In genomic region chr6:37500294-37500608, GRCh38 we compare ENCODE assay signal across 8 cellular contexts. TPM values are rescaled to one million over a fixed set of nuclear protein-coding genes. Genes with fewer than 3 reads are reported as not detected.
A peak's percentile ranks its signal among the peaks of the same experiment; 100 is the strongest.
DNase-seq lines count a peak whose midpoint lies in the region; ATAC-seq and TF ChIP-seq lines count a peak whose summit lies in the region.

No MANE protein-coding gene starts in this region.

- peak overlapping the region; percentile 69 for H3K4me3 ChIP-seq in BE2C (ENCODE audit: low read depth, low read length)
- peak overlapping the region; percentile 89 for H3K4me3 ChIP-seq in Karpas-422 (ENCODE audit: low read length)
- H3K4me3 ChIP-seq in coronary artery = peak overlapping the region; percentile 83
- peak overlapping the region in 1 of 2 donors; percentile 51 for H3K4me3 ChIP-seq in body of pancreas

- no peak for TF ChIP-seq CTCF in BE2C (IDR thresholded peaks at IDR 0.05; ENCODE audit: low read depth, low read length)
- no peak for TF ChIP-seq CTCF in coronary artery (IDR thresholded peaks at IDR 0.05)
- no peak for TF ChIP-seq CTCF in body of pancreas (IDR thresholded peaks at IDR 0.05)

- H3K27ac Mint-ChIP-seq in natural killer cell treated with Interleukin-12 subunit alpha and Interleukin-12 subunit beta and Interleukin-15 and Interleukin-18, amount 100 ng/mL, for 72 hours = peak overlapping the region; percentile 91 to 96

- H3K9me2 ChIP-seq in Karpas-422 (replicated peaks; ENCODE audit: insufficient read depth, low read length) = no peaks in the 10 kb centered on the region

- H3K27me3 Mint-ChIP-seq in natural killer cell treated with Interleukin-12 subunit alpha and Interleukin-12 subunit beta and Interleukin-15 and Interleukin-18, amount 100 ng/mL, for 72 hours = no peaks in the 10 kb centered on the region

- peak overlapping the region; percentile 95 for H3K4me3 Mint-ChIP-seq in natural killer cell treated with Interleukin-12 subunit alpha and Interleukin-12 subunit beta and Interleukin-15 and Interleukin-18, amount 100 ng/mL, for 72 hours

- peaks cover 11% of the 10 kb centered on the region; the same call in 1 of the 2 replicates for H3K79me2 ChIP-seq in Karpas-422 (ENCODE audit: low read length)

- peaks cover 4% of the 10 kb centered on the region; the same call in 1 of the 2 replicates for H4K20me1 ChIP-seq in Karpas-422 (ENCODE audit: insufficient read depth, low read depth, low read length)

- H3K36me3 Mint-ChIP-seq in natural killer cell treated with Interleukin-12 subunit alpha and Interleukin-12 subunit beta and Interleukin-15 and Interleukin-18, amount 100 ng/mL, for 72 hours = no peaks in the 10 kb centered on the region

- DNase-seq in BE2C (no peak), Karpas-422 (no peak), coronary artery (ENCODE audit: low spot score) (no peak), body of pancreas (no peak), HK-2 (ENCODE audit: unreplicated experiment) (no peak), DMS53 treated with DMSO at 0.1 percent for 48 hours (lab: John Stamatoyannopoulos, UW; ENCODE audit: unreplicated experiment) (no peak)
- no peak for DNase-seq in natural killer cell treated with Interleukin-12 subunit alpha and Interleukin-12 subunit beta and Interleukin-15 and Interleukin-18, amount 100 ng/mL, for 72 hours (ENCODE audit: low spot score)

- no peaks in the 10 kb centered on the region for H3K9me3 Mint-ChIP-seq in natural killer cell treated with Interleukin-12 subunit alpha and Interleukin-12 subunit beta and Interleukin-15 and Interleukin-18, amount 100 ng/mL, for 72 hours

- intact Hi-C loops in body of pancreas (cut with DNase I) = no loop called here

- H3K27me3 ChIP-seq in BE2C = no peaks in the 10 kb centered on the region
- no peaks in the 10 kb centered on the region for H3K27me3 ChIP-seq in Karpas-422 (ENCODE audit: low read length)
- no peaks in the 10 kb centered on the region for H3K27me3 ChIP-seq in body of pancreas

- no peak for ATAC-seq in natural killer cell treated with Interleukin-12 subunit alpha and Interleukin-12 subunit beta and Interleukin-15 and Interleukin-18, amount 100 ng/mL, for 72 hours
- ATAC-seq in body of pancreas (no peak), GM21529 (IDR thresholded peaks at IDR 0.05; ENCODE audit: unreplicated experiment) (no peak)

- peak overlapping the region; percentile 51 for H3K9ac ChIP-seq in Karpas-422 (ENCODE audit: low read length)

- no peak overlapping the region for H3K27ac ChIP-seq in Karpas-422 (ENCODE audit: low read length)
- no peak overlapping the region for H3K27ac ChIP-seq in coronary artery
- H3K27ac ChIP-seq in body of pancreas = no peak overlapping the region

- 65 to 72% methylated on average over 4 of the region's 4 CpGs for WGBS in body of pancreas, 2 donors

- H3K9me3 ChIP-seq in BE2C (no peaks in the 10 kb centered on the region), Karpas-422 (ENCODE audit: low read length) (no peaks in the 10 kb centered on the region), body of pancreas (no peaks in the 10 kb centered on the region)

- H2AFZ ChIP-seq in Karpas-422 (ENCODE audit: low read length) = peak overlapping the region; percentile 91

- peak overlapping the region; percentile 93 for H3K4me2 ChIP-seq in Karpas-422 (ENCODE audit: low read depth, low read length, poor library complexity, severe bottlenecking)

- no peak for TF ChIP-seq POLR2A in body of pancreas (IDR thresholded peaks at IDR 0.05)

- H3K4me1 ChIP-seq in BE2C = peaks cover 27% of the 10 kb centered on the region
- H3K4me1 ChIP-seq in Karpas-422 (ENCODE audit: low read length) = peaks cover 46% of the 10 kb centered on the region
- H3K4me1 ChIP-seq in body of pancreas = peaks cover 9% of the 10 kb centered on the region

- H3K36me3 ChIP-seq in BE2C (no peaks in the 10 kb centered on the region), Karpas-422 (ENCODE audit: insufficient read depth, low read length) (no peaks in the 10 kb centered on the region), body of pancreas (replicated peaks in 1 of 2; ENCODE audit: insufficient read depth in 1 of 2, low read depth in 2 of 2) (no peaks in the 10 kb centered on the region)

- H3K4me1 Mint-ChIP-seq in natural killer cell treated with Interleukin-12 subunit alpha and Interleukin-12 subunit beta and Interleukin-15 and Interleukin-18, amount 100 ng/mL, for 72 hours (ENCODE audit: low read depth in 2 of 2) = peaks cover 54 to 69% of the 10 kb centered on the region in 2 donors

RNA-seq across cellular contexts. Expression of gene CCDC167, which starts 0.6 kb away (rescaled TPM):
- 60.2 TPM for polyA plus RNA-seq in BE2C (2012; ENCODE audit: insufficient read depth, insufficient read length, low read depth)
- 19.6 and 23.2 TPM in 2 replicates for total RNA-seq in Karpas-422 (2014; rRNA removed; shearing (Covaris generic); ENCODE audit: low replicate concordance)
- 10 to 100 TPM; 46.0 to 54.8 TPM for total RNA-seq in natural killer cell treated with Interleukin-12 subunit alpha and Interleukin-12 subunit beta and Interleukin-15 and Interleukin-18, amount 100 ng/mL, for 72 hours
- total RNA-seq in body of pancreas = 10 to 100 TPM in 1 of 2 donors, 1 to 10 TPM in 1; 7.6 to 10.9 TPM
